Comparison of ENCODE assay signal across 1 cellular context in the genomic region with DNA sequence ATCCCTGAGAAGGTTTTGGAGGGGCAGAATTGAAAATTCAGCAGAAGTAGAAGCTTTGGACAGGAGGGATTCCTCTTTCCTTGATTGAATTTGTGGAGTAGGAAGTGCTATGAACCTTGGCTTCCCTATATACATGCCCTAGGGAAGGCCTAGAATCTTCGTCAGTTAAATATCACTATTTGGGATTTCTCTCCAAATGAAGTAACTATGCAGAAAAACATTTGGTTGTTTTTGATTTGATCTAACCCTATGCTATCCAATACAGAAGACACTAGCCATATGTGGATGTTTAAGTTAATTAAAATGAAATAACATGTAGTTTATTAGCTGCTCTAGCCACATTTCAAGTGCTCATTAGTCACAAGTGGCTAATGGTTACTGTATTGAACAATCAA.
TF ChIP-seq lines count a peak whose summit lies in the region.

No MANE protein-coding gene starts in this region.

TF ChIP-seq in K562, 482 proteins besides CTCF, POLR2A, EP300 and RAD21:
- TF ChIP-seq SAFB2 (IDR thresholded peaks at IDR 0.05; ENCODE audit: borderline replicate concordance, low read depth, low read length, severe bottlenecking) (no peak), E2F6 (IDR thresholded peaks at IDR 0.05; ENCODE audit: borderline replicate concordance in 1 of 2, extremely low read depth in 1 of 2, insufficient read depth in 1 of 2, insufficient read length in 1 of 2, low read depth in 1 of 2, low read length in 1 of 2, poor library complexity in 1 of 2, severe bottlenecking in 1 of 2) (no peak), NUFIP1 (IDR thresholded peaks at IDR 0.05; ENCODE audit: partially characterized antibody) (no peak), NBN (IDR thresholded peaks at IDR 0.05; ENCODE audit: low read depth) (no peak), ZNF407 (IDR thresholded peaks at IDR 0.05; ENCODE audit: low read depth) (no peak), ZNF695 (CRISPR knock-in tag; IDR thresholded peaks at IDR 0.05) (no peak), SMARCA5 (IDR thresholded peaks at IDR 0.05) (no peak), ZNF586 (CRISPR knock-in tag; conservative IDR thresholded peaks at IDR 0.05) (no peak), ZNF778 (CRISPR knock-in tag; IDR thresholded peaks at IDR 0.05) (no peak), ZNF79 (CRISPR knock-in tag; IDR thresholded peaks at IDR 0.05; ENCODE audit: low read depth) (no peak)
- TF ChIP-seq, protein P1, sequence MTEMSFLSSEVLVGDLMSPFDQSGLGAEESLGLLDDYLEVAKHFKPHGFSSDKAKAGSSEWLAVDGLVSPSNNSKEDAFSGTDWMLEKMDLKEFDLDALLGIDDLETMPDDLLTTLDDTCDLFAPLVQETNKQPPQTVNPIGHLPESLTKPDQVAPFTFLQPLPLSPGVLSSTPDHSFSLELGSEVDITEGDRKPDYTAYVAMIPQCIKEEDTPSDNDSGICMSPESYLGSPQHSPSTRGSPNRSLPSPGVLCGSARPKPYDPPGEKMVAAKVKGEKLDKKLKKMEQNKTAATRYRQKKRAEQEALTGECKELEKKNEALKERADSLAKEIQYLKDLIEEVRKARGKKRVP (CRISPR knock-in tag; IDR thresholded peaks at IDR 0.05), result no peak
